Comparison of ENCODE assay signal across 16 cellular contexts in genomic region chr18:21638822-21639221, GRCh38.
"Had no signal": no experiment of that assay in that cellular context is flagged by ENCODE, and none has a peak within 500 bp of the region (broad histone marks: within the 10 kb centered on the region; RNA-seq: fewer than 3 reads in every experiment).

No MANE protein-coding gene starts in this region.

- H3K4me1 ChIP-seq: colonic mucosa, left lung, tibial artery, uterus had no signal

- H3K4me3 Mint-ChIP-seq: activated naive CD4-positive, alpha-beta T cell treated with anti-CD3 and anti-CD28 coated beads, Interleukin-2, amount 50 U/mL, for 24 hours; naive thymus-derived CD8-positive, alpha-beta T cell had no signal

- H3K4me3 ChIP-seq: colonic mucosa, left lung, tibial artery, uterus had no signal

- H3K27me3 ChIP-seq: colonic mucosa, left lung, neutrophil, tibial artery, uterus had no signal

- H3K27ac ChIP-seq: colonic mucosa, left lung, neutrophil, tibial artery, uterus had no signal

- FAIRE-seq: endometrium, TTC549 had no signal

- H3K36me3 Mint-ChIP-seq: activated naive CD4-positive, alpha-beta T cell treated with anti-CD3 and anti-CD28 coated beads, Interleukin-2, amount 50 U/mL, for 24 hours had no signal

- H3K27ac Mint-ChIP-seq: activated naive CD4-positive, alpha-beta T cell treated with anti-CD3 and anti-CD28 coated beads, Interleukin-2, amount 50 U/mL, for 24 hours had no signal

- DNase-seq: activated CD4-positive, alpha-beta T cell treated with anti-CD3 and anti-CD28 coated beads, Interleukin-2, amount 50 U/mL, for 1 hour; activated effector memory CD4-positive, alpha-beta T cell treated with Interleukin-2 at 50 U/mL for 16 hours; activated T-cell treated with anti-CD3 and anti-CD28 coated beads, Interleukin-2, amount 50 U/mL, for 1 hour; colonic mucosa; left lung; mesenchymal stem cell; naive thymus-derived CD8-positive, alpha-beta T cell; retina; stimulated activated CD4-positive, alpha-beta T cell treated with anti-CD3 and anti-CD28 coated beads, Interleukin-2, amount 100 ng/mL, for 48 hours; stimulated activated naive CD4-positive, alpha-beta T cell; tibial artery; uterus had no signal

- H3K27me3 Mint-ChIP-seq: activated naive CD4-positive, alpha-beta T cell treated with anti-CD3 and anti-CD28 coated beads, Interleukin-2, amount 50 U/mL, for 24 hours; naive thymus-derived CD8-positive, alpha-beta T cell had no signal

- H3K9me3 Mint-ChIP-seq: activated naive CD4-positive, alpha-beta T cell treated with anti-CD3 and anti-CD28 coated beads, Interleukin-2, amount 50 U/mL, for 24 hours; naive thymus-derived CD8-positive, alpha-beta T cell had no signal

- ATAC-seq: naive thymus-derived CD8-positive, alpha-beta T cell had no signal

- H3K36me3 ChIP-seq: colonic mucosa, neutrophil, uterus had no signal

- H3K9me3 ChIP-seq: colonic mucosa, left lung, neutrophil, tibial artery, uterus had no signal
